Comparison of ENCODE assay signal across 1 cellular context in genomic region chrX:44542567-44543325, GRCh38.
TF ChIP-seq lines count a peak whose summit lies in the region.

FUNDC1 (minus strand) TSS chrX:44542859; CDS start chrX:44542832, 27 bp downstream.

TF ChIP-seq in HepG2, 621 proteins besides CTCF, POLR2A, EP300 and RAD21 (continued from another document):
- no peak for TF ChIP-seq ZNF275 (CRISPR knock-in tag; IDR thresholded peaks at IDR 0.05; ENCODE audit: borderline replicate concordance)
- TF ChIP-seq ZNF740 (CRISPR knock-in tag; IDR thresholded peaks at IDR 0.05) = no peak
- no peak for TF ChIP-seq FOXM1 (CRISPR knock-in tag; IDR thresholded peaks at IDR 0.05)
- no peak for TF ChIP-seq TRIM22 (IDR thresholded peaks at IDR 0.05)
- TF ChIP-seq HHEX (CRISPR knock-in tag; IDR thresholded peaks at IDR 0.05) = no peak
- no peak for TF ChIP-seq ZBTB42 (CRISPR knock-in tag; IDR thresholded peaks at IDR 0.05)
- TF ChIP-seq NR3C1 (CRISPR knock-in tag; IDR thresholded peaks at IDR 0.05) = no peak
- no peak for TF ChIP-seq GATAD1 (CRISPR knock-in tag; IDR thresholded peaks at IDR 0.05)
- no peak for TF ChIP-seq CBX1 (IDR thresholded peaks at IDR 0.05; ENCODE audit: low read depth)
- TF ChIP-seq ZNF18 (CRISPR knock-in tag; IDR thresholded peaks at IDR 0.05; ENCODE audit: insufficient replicate concordance) = no peak
- peak; percentile 57; the same call in 1 of the 2 replicates for TF ChIP-seq KDM5B (CRISPR knock-in tag; IDR thresholded peaks at IDR 0.05; ENCODE audit: borderline replicate concordance)
- no peak for TF ChIP-seq DPF2 (CRISPR knock-in tag; IDR thresholded peaks at IDR 0.05; ENCODE audit: borderline replicate concordance, low read depth)
- TF ChIP-seq MXI1 (IDR thresholded peaks at IDR 0.05; ENCODE audit: borderline replicate concordance, low read depth, low read length) = no peak
- no peak for TF ChIP-seq ARNT (IDR thresholded peaks at IDR 0.05)
- peak; percentile 40; the same call in 1 of the 2 replicates for TF ChIP-seq DR1 (CRISPR knock-in tag; IDR thresholded peaks at IDR 0.05)
- no peak for TF ChIP-seq SETDB1 (CRISPR knock-in tag; IDR thresholded peaks at IDR 0.05; ENCODE audit: borderline replicate concordance)
- no peak for TF ChIP-seq U2AF1 (optimal IDR thresholded peaks at IDR 0.05; ENCODE audit: low read depth, low read length)
- 0 out of 2 replicates have a peak, but pooled peaks have one; percentile 35 for TF ChIP-seq ZNF350 (CRISPR knock-in tag; IDR thresholded peaks at IDR 0.05; ENCODE audit: borderline replicate concordance, low read depth)
- TF ChIP-seq MIER2 (CRISPR knock-in tag; IDR thresholded peaks at IDR 0.05) = no peak
- TF ChIP-seq ZNF704 (CRISPR knock-in tag; IDR thresholded peaks at IDR 0.05; ENCODE audit: borderline replicate concordance) = no peak
